In genomic region chr19:18848860-18849661, GRCh38 we compare ENCODE assay signal across 8 cellular contexts. TPM values are rescaled to one million over a fixed set of nuclear protein-coding genes. Genes with fewer than 3 reads are reported as not detected.
DNase-seq lines count a peak whose midpoint lies in the region; ATAC-seq and TF ChIP-seq lines count a peak whose summit lies in the region.

No MANE protein-coding gene starts in this region.

- DNase-seq in HL-60 (ENCODE audit: low read depth in 1 of 2, low spot score in 1 of 2): peak in 1 of 2 experiments; percentile 70
- no peak for DNase-seq in activated T-helper 2 cell treated with anti-CD3 and anti-CD28 coated beads, Interferon-gamma antibody, Interleukin-2, Interleukin-4, amounts not matched to agents 10 μg/mL and 5 μg/mL and 100 μg/mL, durations not matched to agents 14 hours and 24 hours and 36 hours (ENCODE audit: low spot score)
- peak; percentile 80 to 87 (median 85) for DNase-seq in heart left ventricle
- DNase-seq in gastrocnemius medialis: peak; percentile 58 to 66
- DNase-seq in DMS153 (lab: John Stamatoyannopoulos, UW): no peak
- no peak for DNase-seq in NCI-H1436 treated with DMSO at 0.1 percent for 48 hours (lab: John Stamatoyannopoulos, UW)
- no peak for DNase-seq in NCI-H1105 treated with DMSO at 0.1 percent for 48 hours (lab: John Stamatoyannopoulos, UW)

- peaks cover 73% of the 10 kb centered on the region for H3K36me3 Mint-ChIP-seq in activated T-helper 2 cell treated with anti-CD3 and anti-CD28 coated beads, Interferon-gamma antibody, Interleukin-2, Interleukin-4, amounts not matched to agents 10 μg/mL and 5 μg/mL and 100 μg/mL, durations not matched to agents 14 hours and 24 hours and 36 hours (ENCODE audit: low read depth)

- H3K36me3 ChIP-seq in heart left ventricle (peaks cover 0 to 51% (median 40%) of the 10 kb centered on the region in 9 donors), gastrocnemius medialis (peaks cover 0 to 36% of the 10 kb centered on the region in 2 donors)

- H3K4me3 ChIP-seq in HL-60 (replicated peaks; ENCODE audit: insufficient read depth, low read length) (no peak overlapping the region), heart left ventricle (peak overlapping the region in 6 of 12 donors; percentile 0 to 42 (median 11)), gastrocnemius medialis (no peak overlapping the region)

- TF ChIP-seq POLR2A in heart left ventricle (IDR thresholded peaks at IDR 0.05): no peak
- TF ChIP-seq POLR2A in gastrocnemius medialis (IDR thresholded peaks at IDR 0.05): no peak

- in situ Hi-C loops in gastrocnemius medialis (cut with MboI; ENCODE audit: low sequenced_read_pairs in 4 of 4): loop anchor here in 3 of 4 donors (10.0 to 25.0 kb wide), 4 partner anchors 254 to 394 kb away; partner anchors contain the start of gene REX1BD (in 1 of the 3)

- peaks cover 24 to 67% (median 55%) of the 10 kb centered on the region in 12 donors for H3K4me1 ChIP-seq in heart left ventricle
- H3K4me1 ChIP-seq in gastrocnemius medialis: peaks cover 38 to 46% of the 10 kb centered on the region in 2 donors

- H3K27me3 ChIP-seq in HL-60 (ENCODE audit: insufficient read depth, poor library complexity, severe bottlenecking) (no peaks in the 10 kb centered on the region), heart left ventricle (no peaks in the 10 kb centered on the region), gastrocnemius medialis (no peaks in the 10 kb centered on the region)

- 35 to 53% (median 39%) methylated on average over 23 of the region's 23 CpGs for WGBS in heart left ventricle, 4 donors

- H3K4me1 Mint-ChIP-seq in activated T-helper 2 cell treated with anti-CD3 and anti-CD28 coated beads, Interferon-gamma antibody, Interleukin-2, Interleukin-4, amounts not matched to agents 10 μg/mL and 5 μg/mL and 100 μg/mL, durations not matched to agents 14 hours and 24 hours and 36 hours (ENCODE audit: low read depth): peaks cover 39% of the 10 kb centered on the region

- no peaks in the 10 kb centered on the region for H3K9me3 ChIP-seq in heart left ventricle
- no peaks in the 10 kb centered on the region for H3K9me3 ChIP-seq in gastrocnemius medialis

- peak overlapping the region; percentile 91 for H3K27ac Mint-ChIP-seq in activated T-helper 2 cell treated with anti-CD3 and anti-CD28 coated beads, Interferon-gamma antibody, Interleukin-2, Interleukin-4, amounts not matched to agents 10 μg/mL and 5 μg/mL and 100 μg/mL, durations not matched to agents 14 hours and 24 hours and 36 hours

- ATAC-seq in heart left ventricle (peak; percentile 65 to 88 (median 77)), gastrocnemius medialis (peak; percentile 61 to 62), GM21381 (IDR thresholded peaks at IDR 0.05; ENCODE audit: unreplicated experiment) (no peak)

- intact Hi-C loops in activated T-helper 2 cell treated with anti-CD3 and anti-CD28 coated beads, Interferon-gamma antibody, Interleukin-2, Interleukin-4, amounts not matched to agents 10 μg/mL and 5 μg/mL and 100 μg/mL, durations not matched to agents 14 hours and 24 hours and 36 hours (cut with micrococcal nuclease): loop anchor here (5.0 to 10.0 kb wide), 4 partner anchors 62 to 394 kb away; partner anchors contain the start of gene CRTC1
- intact Hi-C loops in heart left ventricle (cut with DNase I) (loop anchor here (2.0 to 10.0 kb wide), 11 partner anchors 164 to 404 kb away; partner anchors contain the start of genes CRTC1 (in 3 of the 10) and REX1BD (in 1 of the 10)), gastrocnemius medialis (cut with DNase I; ENCODE audit: low total_unique reads) (loop anchor here (5.0 kb wide), 2 partner anchors 87 to 397 kb away; no protein-coding TSS in a partner anchor)

- peak overlapping the region; percentile 66 for H3K4me3 Mint-ChIP-seq in activated T-helper 2 cell treated with anti-CD3 and anti-CD28 coated beads, Interferon-gamma antibody, Interleukin-2, Interleukin-4, amounts not matched to agents 10 μg/mL and 5 μg/mL and 100 μg/mL, durations not matched to agents 14 hours and 24 hours and 36 hours (ENCODE audit: low read depth)

- no peak for TF ChIP-seq CTCF in HL-60 (IDR thresholded peaks at IDR 0.05; ENCODE audit: insufficient read depth, low read length)
- peak in 1 of 12 donors; percentile 6 for TF ChIP-seq CTCF in heart left ventricle (IDR thresholded peaks at IDR 0.05)
- TF ChIP-seq CTCF in gastrocnemius medialis (IDR thresholded peaks at IDR 0.05 in 4 of 5, conservative IDR thresholded peaks at IDR 0.05 in 1 of 5): no peak

- H3K27me3 Mint-ChIP-seq in activated T-helper 2 cell treated with anti-CD3 and anti-CD28 coated beads, Interferon-gamma antibody, Interleukin-2, Interleukin-4, amounts not matched to agents 10 μg/mL and 5 μg/mL and 100 μg/mL, durations not matched to agents 14 hours and 24 hours and 36 hours (ENCODE audit: low read depth): no peaks in the 10 kb centered on the region

- H3K9me3 Mint-ChIP-seq in activated T-helper 2 cell treated with anti-CD3 and anti-CD28 coated beads, Interferon-gamma antibody, Interleukin-2, Interleukin-4, amounts not matched to agents 10 μg/mL and 5 μg/mL and 100 μg/mL, durations not matched to agents 14 hours and 24 hours and 36 hours: no peaks in the 10 kb centered on the region

- H3K27ac ChIP-seq in HL-60 (replicated peaks) (peak overlapping the region; percentile 25), heart left ventricle (peak overlapping the region; percentile 48 to 86 (median 82)), gastrocnemius medialis (peak overlapping the region; percentile 65 to 80 (median 68))

RNA-seq across cellular contexts. Expression of gene UPF1, which starts 17.3 kb away (rescaled TPM):
- total RNA-seq in activated T-helper 2 cell treated with anti-CD3 and anti-CD28 coated beads, Interferon-gamma antibody, Interleukin-2, Interleukin-4, amounts not matched to agents 10 μg/mL and 5 μg/mL and 100 μg/mL, durations not matched to agents 14 hours and 24 hours and 36 hours: 99.5 and 110 TPM in 2 replicates
- total RNA-seq in heart left ventricle (10 to 100 TPM; 27.5 to 84.4 (median 40.2) TPM), gastrocnemius medialis (10 to 100 TPM; 26.0 to 64.9 (median 46.4) TPM)
- polyA plus RNA-seq in heart left ventricle: 10 to 100 TPM; 33.4 to 34.3 TPM

RNA-seq across cellular contexts. Expression of gene CERS1, which starts 46.9 kb away (rescaled TPM):
- 0.09 and 0.18 TPM in 2 replicates for total RNA-seq in activated T-helper 2 cell treated with anti-CD3 and anti-CD28 coated beads, Interferon-gamma antibody, Interleukin-2, Interleukin-4, amounts not matched to agents 10 μg/mL and 5 μg/mL and 100 μg/mL, durations not matched to agents 14 hours and 24 hours and 36 hours
- total RNA-seq in heart left ventricle: 1 to 10 TPM in 4 of 9 donors, under 1 TPM in 5; 0.21 to 2.1 (median 0.72) TPM
- polyA plus RNA-seq in heart left ventricle: under 1 TPM; 0.27 to 0.40 TPM
- 1 to 10 TPM; 1.1 to 6.9 (median 3.3) TPM for total RNA-seq in gastrocnemius medialis

RNA-seq across cellular contexts. Expression of gene COMP, which starts 58.0 kb away (rescaled TPM):
- total RNA-seq in activated T-helper 2 cell treated with anti-CD3 and anti-CD28 coated beads, Interferon-gamma antibody, Interleukin-2, Interleukin-4, amounts not matched to agents 10 μg/mL and 5 μg/mL and 100 μg/mL, durations not matched to agents 14 hours and 24 hours and 36 hours: not detected in 2 replicates
- total RNA-seq in heart left ventricle (1 to 10 TPM in 3 of 9 donors, under 1 TPM in 5, not detected in 1; 0.16 to 2.7 (median 0.60) TPM), gastrocnemius medialis (10 to 100 TPM in 1 of 4 donors, 1 to 10 TPM in 1, under 1 TPM in 1, not detected in 1; 0.24 to 77.8 (median 1.3) TPM)
- polyA plus RNA-seq in heart left ventricle: under 1 TPM; 0.11 to 0.53 TPM

Comparison
In these comparisons a context has a peak if more than half of its experiments do, and no peak if none do; other contexts are left out.
1. DNase-seq: peak in heart left ventricle (5 of 5) and gastrocnemius medialis (2 of 2); none in activated T-helper 2 cell treated with anti-CD3 and anti-CD28 coated beads, Interferon-gamma antibody, Interleukin-2, Interleukin-4, amounts not matched to agents 10 μg/mL and 5 μg/mL and 100 μg/mL, durations not matched to agents 14 hours and 24 hours and 36 hours (single experiment), DMS153 (single experiment), NCI-H1436 treated with DMSO at 0.1 percent for 48 hours (single experiment) and NCI-H1105 treated with DMSO at 0.1 percent for 48 hours (single experiment).
2. H3K27ac ChIP-seq: peak in every context shown above with its lines; median percentile 82 in heart left ventricle; 68 in gastrocnemius medialis; 25 in HL-60.